ENCODE assay signal across 1 cellular context in the genomic region with DNA sequence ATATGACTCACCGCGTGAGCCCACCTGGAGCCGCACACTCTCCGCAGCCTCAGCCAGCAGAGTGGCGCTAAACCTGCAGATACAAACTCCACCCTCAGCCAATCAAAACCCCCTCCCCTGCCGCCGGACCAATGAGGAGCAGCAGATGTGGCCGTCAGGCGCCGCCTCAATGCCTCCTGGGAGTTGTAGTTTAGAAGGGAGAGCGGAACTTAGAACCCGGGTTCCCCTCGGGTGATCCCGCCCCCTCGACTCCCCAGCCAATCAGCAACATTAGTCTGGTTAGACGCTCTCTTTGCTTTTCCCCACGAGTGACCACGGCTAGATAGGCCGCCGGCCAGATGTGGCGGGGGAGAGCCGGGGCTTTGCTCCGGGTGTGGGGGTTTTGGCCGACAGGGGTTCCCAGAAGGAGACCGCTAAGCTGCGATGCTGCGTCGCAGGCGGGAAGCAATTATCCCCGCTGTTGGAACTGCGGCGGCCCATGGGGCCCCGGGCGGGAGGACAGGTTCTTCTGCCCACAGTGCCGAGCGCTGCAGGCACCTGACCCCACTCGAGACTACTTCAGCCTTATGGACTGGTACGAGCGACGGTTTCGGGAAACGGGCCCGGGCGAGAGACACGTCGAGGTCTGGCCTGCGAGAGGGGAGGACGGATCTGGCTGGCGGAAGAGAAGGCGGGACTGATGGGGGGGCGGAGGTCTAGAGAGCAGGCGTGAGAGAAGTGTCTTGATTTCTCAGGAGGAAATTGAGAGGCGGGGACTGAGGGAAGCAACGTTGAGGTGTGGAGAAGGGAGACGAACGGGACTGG.
TF ChIP-seq lines count a peak whose summit lies in the region.

A gene (minus strand): TSS at position 63 of the 804 bp plus-strand sequence. CDS start 7,099 bp downstream, outside the sequence.
A gene with protein sequence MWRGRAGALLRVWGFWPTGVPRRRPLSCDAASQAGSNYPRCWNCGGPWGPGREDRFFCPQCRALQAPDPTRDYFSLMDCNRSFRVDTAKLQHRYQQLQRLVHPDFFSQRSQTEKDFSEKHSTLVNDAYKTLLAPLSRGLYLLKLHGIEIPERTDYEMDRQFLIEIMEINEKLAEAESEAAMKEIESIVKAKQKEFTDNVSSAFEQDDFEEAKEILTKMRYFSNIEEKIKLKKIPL (plus strand): TSS at position 282 of the 804 bp plus-strand sequence. CDS start 57 bp downstream, at position 339.

TF ChIP-seq in HepG2, 621 proteins besides CTCF, POLR2A, EP300 and RAD21 (continued from another document):
- TF ChIP-seq, protein P1, sequence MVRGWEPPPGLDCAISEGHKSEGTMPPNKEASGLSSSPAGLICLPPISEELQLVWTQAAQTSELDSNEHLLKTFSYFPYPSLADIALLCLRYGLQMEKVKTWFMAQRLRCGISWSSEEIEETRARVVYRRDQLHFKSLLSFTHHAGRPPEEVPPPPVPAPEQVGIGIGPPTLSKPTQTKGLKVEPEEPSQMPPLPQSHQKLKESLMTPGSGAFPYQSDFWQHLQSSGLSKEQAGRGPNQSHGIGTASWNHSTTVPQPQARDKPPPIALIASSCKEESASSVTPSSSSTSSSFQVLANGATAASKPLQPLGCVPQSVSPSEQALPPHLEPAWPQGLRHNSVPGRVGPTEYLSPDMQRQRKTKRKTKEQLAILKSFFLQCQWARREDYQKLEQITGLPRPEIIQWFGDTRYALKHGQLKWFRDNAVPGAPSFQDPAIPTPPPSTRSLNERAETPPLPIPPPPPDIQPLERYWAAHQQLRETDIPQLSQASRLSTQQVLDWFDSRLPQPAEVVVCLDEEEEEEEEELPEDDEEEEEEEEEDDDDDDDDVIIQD (CRISPR knock-in tag; IDR thresholded peaks at IDR 0.05; ENCODE audit: low read depth): peak; percentile 43; the same call in 1 of the 2 replicates
- TF ChIP-seq TEAD2 (CRISPR knock-in tag; IDR thresholded peaks at IDR 0.05) (no peak), ZNF550 (CRISPR knock-in tag; IDR thresholded peaks at IDR 0.05; ENCODE audit: borderline replicate concordance) (no peak), ZZZ3 (CRISPR knock-in tag; IDR thresholded peaks at IDR 0.05; ENCODE audit: borderline replicate concordance) (no peak), NCOA5 (CRISPR knock-in tag; IDR thresholded peaks at IDR 0.05) (no peak), ZNF589 (CRISPR knock-in tag; conservative IDR thresholded peaks at IDR 0.05) (no peak), NFYB (CRISPR knock-in tag; IDR thresholded peaks at IDR 0.05) (peak; percentile 97), KDM6A (CRISPR knock-in tag; IDR thresholded peaks at IDR 0.05; ENCODE audit: low read depth) (no peak), RNF2 (conservative IDR thresholded peaks at IDR 0.05; ENCODE audit: low read depth) (no peak), POLR2G (IDR thresholded peaks at IDR 0.05; ENCODE audit: low read depth, low read length) (peak; percentile 84), ERF (CRISPR knock-in tag; IDR thresholded peaks at IDR 0.05) (peak; percentile 62; the same call in 1 of the 2 replicates)
- TF ChIP-seq, protein P2, sequence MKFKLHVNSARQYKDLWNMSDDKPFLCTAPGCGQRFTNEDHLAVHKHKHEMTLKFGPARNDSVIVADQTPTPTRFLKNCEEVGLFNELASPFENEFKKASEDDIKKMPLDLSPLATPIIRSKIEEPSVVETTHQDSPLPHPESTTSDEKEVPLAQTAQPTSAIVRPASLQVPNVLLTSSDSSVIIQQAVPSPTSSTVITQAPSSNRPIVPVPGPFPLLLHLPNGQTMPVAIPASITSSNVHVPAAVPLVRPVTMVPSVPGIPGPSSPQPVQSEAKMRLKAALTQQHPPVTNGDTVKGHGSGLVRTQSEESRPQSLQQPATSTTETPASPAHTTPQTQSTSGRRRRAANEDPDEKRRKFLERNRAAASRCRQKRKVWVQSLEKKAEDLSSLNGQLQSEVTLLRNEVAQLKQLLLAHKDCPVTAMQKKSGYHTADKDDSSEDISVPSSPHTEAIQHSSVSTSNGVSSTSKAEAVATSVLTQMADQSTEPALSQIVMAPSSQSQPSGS (CRISPR knock-in tag; IDR thresholded peaks at IDR 0.05): no peak; the same call in 1 of the 2 replicates
